ENCODE assay signal across 14 cellular contexts in genomic region chr20:17024513-17025105, GRCh38.
DNase-seq lines count a peak whose midpoint lies in the region; ATAC-seq and TF ChIP-seq lines count a peak whose summit lies in the region.
"Had no signal": no experiment of that assay in that cellular context is flagged by ENCODE, and none has a peak within 500 bp of the region (broad histone marks: within the 10 kb centered on the region; RNA-seq: fewer than 3 reads in every experiment).

No MANE protein-coding gene starts in this region.

- no peak for TF ChIP-seq EP300 in neural cell (conservative IDR thresholded peaks at IDR 0.05; ENCODE audit: poor library complexity, severe bottlenecking)

- H3K9me3 ChIP-seq in neural cell (ENCODE audit: low read length) (no peaks in the 10 kb centered on the region), tibial artery (peaks cover 0 to 3% (median 0%) of the 10 kb centered on the region in 3 donors)

- H2AFZ ChIP-seq in neural cell (ENCODE audit: low read depth, low read length): no peak overlapping the region

- H3K9me2 ChIP-seq in neural cell (ENCODE audit: insufficient read depth, low read length): no peaks in the 10 kb centered on the region

- TF ChIP-seq CTCF in neural cell (IDR thresholded peaks at IDR 0.05; ENCODE audit: poor library complexity, severe bottlenecking) (no peak), tibial artery (IDR thresholded peaks at IDR 0.05) (no peak)

- no peaks in the 10 kb centered on the region for H3F3A ChIP-seq in neural cell (ENCODE audit: insufficient read depth, low read length, poor library complexity, severe bottlenecking)

- no peaks in the 10 kb centered on the region for H3K79me2 ChIP-seq in neural cell (replicated peaks; ENCODE audit: insufficient read depth, low read length)

- no peaks in the 10 kb centered on the region for H4K20me1 ChIP-seq in neural cell (ENCODE audit: insufficient read depth)

- H3K9ac ChIP-seq in neural cell (ENCODE audit: low read length): no peak overlapping the region

- H3K27me3 ChIP-seq in neural cell (ENCODE audit: insufficient read depth, low read depth, low read length) (no peaks in the 10 kb centered on the region), tibial artery (no peaks in the 10 kb centered on the region)

- DNase-seq in EH (ENCODE audit: low read depth) (peak; percentile 82), LHCN-M2 (ENCODE audit: low read depth) (peak; percentile 1), fibroblast of peridontal ligament (ENCODE audit: extremely low read depth) (peak; percentile 1), tibial artery (no peak), HT-29 (ENCODE audit: low spot score) (no peak)
- DNase-seq: activated CD4-positive, alpha-beta T cell treated with anti-CD3 and anti-CD28 coated beads for 4 hours; activated T-cell treated with anti-CD3 and anti-CD28 coated beads, Interleukin-2, amount 50 U/mL, for 48 hours; anterior cingulate cortex; effector memory CD8-positive, alpha-beta T cell; stimulated activated CD4-positive, alpha-beta T cell treated with anti-CD3 and anti-CD28 coated beads, Interleukin-4, amount 100 ng/mL, for 4 hours had no signal

- H3K4me1 ChIP-seq in tibial artery: no peaks in the 10 kb centered on the region

- no peak for TF ChIP-seq RAD21 in neural cell (conservative IDR thresholded peaks at IDR 0.05)

- no peaks in the 10 kb centered on the region for H3K36me3 ChIP-seq in neural cell (ENCODE audit: insufficient read depth, low read length)
- no peaks in the 10 kb centered on the region for H3K36me3 ChIP-seq in tibial artery

- H3K4me3 ChIP-seq in neural cell (ENCODE audit: low read length): no peak overlapping the region
- no peak overlapping the region for H3K4me3 ChIP-seq in tibial artery

- intact Hi-C loops in tibial artery (cut with DNase I; ENCODE audit: low total_unique reads): no loop called here

- peak overlapping the region; percentile 84 for H3K27ac ChIP-seq in neural cell (ENCODE audit: low read length)
- H3K27ac ChIP-seq in tibial artery: no peak overlapping the region
- H3K27ac ChIP-seq: C4-2B had no signal

- no peak overlapping the region for H3K4me2 ChIP-seq in neural cell (ENCODE audit: low read length)

- ATAC-seq in GM18868 (IDR thresholded peaks at IDR 0.05; ENCODE audit: unreplicated experiment) (no peak), GM21528 (IDR thresholded peaks at IDR 0.05; ENCODE audit: low FRiP score, unreplicated experiment) (no peak)
- ATAC-seq: effector memory CD8-positive, alpha-beta T cell had no signal

TF ChIP-seq in neural cell, 6 proteins besides CTCF, POLR2A, EP300 and RAD21:
- TF ChIP-seq TAF1 (IDR thresholded peaks at IDR 0.05; ENCODE audit: low read depth) (no peak), MXI1 (conservative IDR thresholded peaks at IDR 0.05; ENCODE audit: poor library complexity, severe bottlenecking) (no peak), SMC3 (conservative IDR thresholded peaks at IDR 0.05; ENCODE audit: poor library complexity) (no peak), REST (IDR thresholded peaks at IDR 0.05; ENCODE audit: borderline replicate concordance) (no peak), EZH2 (IDR thresholded peaks at IDR 0.05; ENCODE audit: borderline replicate concordance, insufficient read depth, low read length, poor library complexity, severe bottlenecking) (no peak), POLR2AphosphoS5 (IDR thresholded peaks at IDR 0.05) (no peak)

Comparison
In these comparisons a context has a peak if more than half of its experiments do, and no peak if none do; other contexts are left out.
1. DNase-seq: peak in EH (single experiment), LHCN-M2 (single experiment) and fibroblast of peridontal ligament (single experiment); none in tibial artery (0 of 2) and HT-29 (single experiment).